In the genomic region with DNA sequence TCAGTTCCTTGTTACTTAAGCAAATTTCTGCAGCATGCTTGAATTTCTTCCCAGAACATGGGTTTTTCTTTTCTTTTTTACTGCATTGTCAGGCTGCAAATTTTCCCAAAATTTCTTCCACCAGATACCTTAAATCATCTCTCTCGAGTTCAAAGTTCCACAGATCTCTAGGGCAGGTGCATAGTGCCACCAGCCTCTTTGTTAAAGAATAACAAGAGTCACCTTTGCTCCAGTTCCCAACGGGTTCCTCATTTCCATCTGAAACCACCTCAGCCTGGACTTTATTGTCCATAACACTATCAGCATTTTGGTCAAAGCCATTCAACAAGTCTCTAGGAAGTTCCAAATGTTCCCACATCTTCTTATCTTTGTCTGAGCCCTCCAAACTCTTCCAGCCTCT, we compare ENCODE assay signal across 17 cellular contexts.
DNase-seq lines count a peak whose midpoint lies in the region; ATAC-seq and TF ChIP-seq lines count a peak whose summit lies in the region.
"Had no signal": no experiment of that assay in that cellular context is flagged by ENCODE, and none has a peak within 500 bp of the region (broad histone marks: within the 10 kb centered on the region; RNA-seq: fewer than 3 reads in every experiment).

No MANE protein-coding gene starts in this region.

- peak; percentile 91 for ATAC-seq in left lobe of liver
- no peak for ATAC-seq in GM18867 (IDR thresholded peaks at IDR 0.05; ENCODE audit: unreplicated experiment)
- ATAC-seq: A549; CD8-positive, alpha-beta T cell had no signal

- H3K9me2 ChIP-seq in hepatocyte (replicated peaks; ENCODE audit: insufficient read depth) = no peaks in the 10 kb centered on the region

- DNase-seq in DMS53 (lab: John Stamatoyannopoulos, UW) = peak; percentile 12
- no peak for DNase-seq in DMS53 treated with DMSO at 0.1 percent for 48 hours (lab: John Stamatoyannopoulos, UW; ENCODE audit: unreplicated experiment)
- peak; percentile 14 for DNase-seq in hepatocyte (ENCODE audit: low spot score)
- DNase-seq in left lobe of liver (ENCODE audit: low spot score) = peak; percentile 49
- DNase-seq in foreskin melanocyte = no peak
- DNase-seq: AML-193; Caco-2; Calu3; CD4-positive, alpha-beta T cell; CD8-positive, alpha-beta T cell; DMS79 treated with DMSO at 0.1 percent for 48 hours; GF-D8 had no signal

- H3K27me3 ChIP-seq in hepatocyte = no peaks in the 10 kb centered on the region
- H3K27me3 ChIP-seq: BLaER1 treated with 17β-estradiol and CSF1 and Interleukin-3, amounts not matched to agents 10 nM and 100 nM had no signal

- WGBS in hepatocyte (ENCODE audit: low lambda C conversion rate, missing lambda C conversion rate) = 68% methylated on average over 2 of the region's 2 CpGs

- H3K4me1 ChIP-seq in hepatocyte (ENCODE audit: insufficient read depth) = no peaks in the 10 kb centered on the region
- H3K4me1 ChIP-seq: A549; BLaER1 treated with 17β-estradiol and CSF1 and Interleukin-3, amounts not matched to agents 10 nM and 100 nM; Caco-2 had no signal

- H3K36me3 ChIP-seq in hepatocyte (replicated peaks; ENCODE audit: insufficient read depth, low read depth) = no peaks in the 10 kb centered on the region
- H3K36me3 ChIP-seq: BLaER1 treated with 17β-estradiol and CSF1 and Interleukin-3, amounts not matched to agents 10 nM and 100 nM had no signal

- no peaks in the 10 kb centered on the region for H4K20me1 ChIP-seq in hepatocyte (ENCODE audit: insufficient read depth, poor library complexity, severe bottlenecking)
- H4K20me1 ChIP-seq: BLaER1 treated with 17β-estradiol and CSF1 and Interleukin-3, amounts not matched to agents 10 nM and 100 nM had no signal

- no peak overlapping the region for H3K27ac ChIP-seq in hepatocyte
- H3K27ac ChIP-seq: 22Rv1; A549; BLaER1 treated with 17β-estradiol and CSF1 and Interleukin-3, amounts not matched to agents 10 nM and 100 nM; C4-2B had no signal

- no peaks in the 10 kb centered on the region for H3K79me2 ChIP-seq in hepatocyte

- no peak overlapping the region for H3K4me3 ChIP-seq in hepatocyte
- H3K4me3 ChIP-seq: A549; BLaER1 treated with 17β-estradiol and CSF1 and Interleukin-3, amounts not matched to agents 10 nM and 100 nM had no signal

- no peak overlapping the region for H2AFZ ChIP-seq in hepatocyte

- no peak overlapping the region for H3K4me2 ChIP-seq in hepatocyte
- H3K4me2 ChIP-seq: A549; BLaER1 treated with 17β-estradiol and CSF1 and Interleukin-3, amounts not matched to agents 10 nM and 100 nM had no signal

- TF ChIP-seq CTCF in hepatocyte (IDR thresholded peaks at IDR 0.05; ENCODE audit: poor library complexity) = no peak

- H3K9me3 ChIP-seq in hepatocyte (ENCODE audit: low read depth) = no peaks in the 10 kb centered on the region
- H3K9me3 ChIP-seq: A549; BLaER1 treated with 17β-estradiol and CSF1 and Interleukin-3, amounts not matched to agents 10 nM and 100 nM; Caco-2 had no signal

Comparison
In these comparisons a context has a peak if more than half of its experiments do, and no peak if none do; other contexts are left out.
1. DNase-seq: peak in DMS53 (single experiment), hepatocyte (single experiment) and left lobe of liver (single experiment); none in DMS53 treated with DMSO at 0.1 percent for 48 hours (single experiment) and foreskin melanocyte (single experiment).